ENCODE assay signal across 1 cellular context in the genomic region with DNA sequence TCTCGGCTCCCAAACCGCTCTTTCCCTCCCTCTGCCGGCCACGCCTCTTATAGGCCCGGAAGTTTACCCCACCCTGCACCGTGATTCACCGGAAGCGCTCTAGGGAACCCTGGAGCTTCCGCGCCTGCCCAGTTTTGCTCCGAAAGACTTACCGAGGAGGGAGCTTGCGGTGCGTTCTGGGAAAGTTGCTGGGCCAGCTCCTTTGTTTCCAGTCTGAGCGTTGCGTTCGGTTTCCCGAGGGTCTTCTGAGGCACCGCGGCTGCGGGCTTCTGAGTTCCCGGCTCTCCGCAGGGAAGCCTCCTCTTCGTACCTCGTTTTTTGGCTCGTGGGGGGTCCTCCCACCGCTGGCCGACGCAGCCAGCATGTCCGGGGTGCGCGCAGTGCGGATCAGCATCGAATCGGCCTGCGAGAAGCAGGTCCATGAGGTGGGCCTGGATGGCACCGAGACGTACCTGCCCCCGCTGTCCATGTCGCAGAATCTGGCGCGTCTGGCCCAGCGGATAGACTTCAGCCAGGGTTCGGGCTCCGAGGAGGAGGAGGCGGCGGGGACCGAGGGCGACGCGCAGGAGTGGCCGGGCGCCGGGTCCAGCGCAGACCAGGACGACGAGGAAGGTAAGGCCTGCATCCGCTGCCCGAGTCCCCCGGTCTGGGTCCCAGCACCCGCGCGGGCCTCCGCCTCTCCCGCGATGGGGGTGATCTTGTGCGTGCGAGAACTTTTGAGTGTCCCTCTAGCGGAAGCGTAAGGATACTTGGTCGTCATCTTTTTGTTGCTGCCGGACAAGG.
TF ChIP-seq lines count a peak whose summit lies in the region.

A gene with protein sequence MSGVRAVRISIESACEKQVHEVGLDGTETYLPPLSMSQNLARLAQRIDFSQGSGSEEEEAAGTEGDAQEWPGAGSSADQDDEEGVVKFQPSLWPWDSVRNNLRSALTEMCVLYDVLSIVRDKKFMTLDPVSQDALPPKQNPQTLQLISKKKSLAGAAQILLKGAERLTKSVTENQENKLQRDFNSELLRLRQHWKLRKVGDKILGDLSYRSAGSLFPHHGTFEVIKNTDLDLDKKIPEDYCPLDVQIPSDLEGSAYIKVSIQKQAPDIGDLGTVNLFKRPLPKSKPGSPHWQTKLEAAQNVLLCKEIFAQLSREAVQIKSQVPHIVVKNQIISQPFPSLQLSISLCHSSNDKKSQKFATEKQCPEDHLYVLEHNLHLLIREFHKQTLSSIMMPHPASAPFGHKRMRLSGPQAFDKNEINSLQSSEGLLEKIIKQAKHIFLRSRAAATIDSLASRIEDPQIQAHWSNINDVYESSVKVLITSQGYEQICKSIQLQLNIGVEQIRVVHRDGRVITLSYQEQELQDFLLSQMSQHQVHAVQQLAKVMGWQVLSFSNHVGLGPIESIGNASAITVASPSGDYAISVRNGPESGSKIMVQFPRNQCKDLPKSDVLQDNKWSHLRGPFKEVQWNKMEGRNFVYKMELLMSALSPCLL (plus strand): TSS at position 131 of the 783 bp plus-strand sequence. CDS start 232 bp downstream, at position 363.

TF ChIP-seq in K562, 482 proteins besides CTCF, POLR2A, EP300 and RAD21 (continued from another document and continues in another):
- TF ChIP-seq MYC (IDR thresholded peaks at IDR 0.05; ENCODE audit: low read depth, low read length) = peak; percentile 66
- peak; percentile 47 for TF ChIP-seq MYC (CRISPR knock-in tag; IDR thresholded peaks at IDR 0.05; ENCODE audit: borderline replicate concordance, low read depth)
- TF ChIP-seq, protein P1, sequence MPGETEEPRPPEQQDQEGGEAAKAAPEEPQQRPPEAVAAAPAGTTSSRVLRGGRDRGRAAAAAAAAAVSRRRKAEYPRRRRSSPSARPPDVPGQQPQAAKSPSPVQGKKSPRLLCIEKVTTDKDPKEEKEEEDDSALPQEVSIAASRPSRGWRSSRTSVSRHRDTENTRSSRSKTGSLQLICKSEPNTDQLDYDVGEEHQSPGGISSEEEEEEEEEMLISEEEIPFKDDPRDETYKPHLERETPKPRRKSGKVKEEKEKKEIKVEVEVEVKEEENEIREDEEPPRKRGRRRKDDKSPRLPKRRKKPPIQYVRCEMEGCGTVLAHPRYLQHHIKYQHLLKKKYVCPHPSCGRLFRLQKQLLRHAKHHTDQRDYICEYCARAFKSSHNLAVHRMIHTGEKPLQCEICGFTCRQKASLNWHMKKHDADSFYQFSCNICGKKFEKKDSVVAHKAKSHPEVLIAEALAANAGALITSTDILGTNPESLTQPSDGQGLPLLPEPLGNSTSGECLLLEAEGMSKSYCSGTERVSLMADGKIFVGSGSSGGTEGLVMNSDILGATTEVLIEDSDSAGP (CRISPR knock-in tag; IDR thresholded peaks at IDR 0.05) = no peak
- TF ChIP-seq BCOR (IDR thresholded peaks at IDR 0.05) = no peak
- no peak for TF ChIP-seq TOE1 (IDR thresholded peaks at IDR 0.05; ENCODE audit: borderline replicate concordance)
- TF ChIP-seq TOE1 (CRISPR knock-in tag; IDR thresholded peaks at IDR 0.05; ENCODE audit: borderline replicate concordance, low read depth) = 0 out of 2 replicates have a peak, but pooled peaks have one; percentile 16
- TF ChIP-seq SREBF1 (IDR thresholded peaks at IDR 0.05; ENCODE audit: borderline replicate concordance, low read depth, low read length) = no peak
- TF ChIP-seq BCL6 (CRISPR knock-in tag; IDR thresholded peaks at IDR 0.05) = no peak
- TF ChIP-seq, protein P2, sequence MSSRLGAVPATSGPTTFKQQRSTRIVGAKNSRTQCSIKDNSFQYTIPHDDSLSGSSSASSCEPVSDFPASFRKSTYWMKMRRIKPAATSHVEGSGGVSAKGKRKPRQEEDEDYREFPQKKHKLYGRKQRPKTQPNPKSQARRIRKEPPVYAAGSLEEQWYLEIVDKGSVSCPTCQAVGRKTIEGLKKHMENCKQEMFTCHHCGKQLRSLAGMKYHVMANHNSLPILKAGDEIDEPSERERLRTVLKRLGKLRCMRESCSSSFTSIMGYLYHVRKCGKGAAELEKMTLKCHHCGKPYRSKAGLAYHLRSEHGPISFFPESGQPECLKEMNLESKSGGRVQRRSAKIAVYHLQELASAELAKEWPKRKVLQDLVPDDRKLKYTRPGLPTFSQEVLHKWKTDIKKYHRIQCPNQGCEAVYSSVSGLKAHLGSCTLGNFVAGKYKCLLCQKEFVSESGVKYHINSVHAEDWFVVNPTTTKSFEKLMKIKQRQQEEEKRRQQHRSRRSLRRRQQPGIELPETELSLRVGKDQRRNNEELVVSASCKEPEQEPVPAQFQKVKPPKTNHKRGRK (tag; IDR thresholded peaks at IDR 0.05) = no peak
- no peak for TF ChIP-seq AFF1 (IDR thresholded peaks at IDR 0.05; ENCODE audit: low read depth in 1 of 2, partially characterized antibody in 2 of 2)
- no peak for TF ChIP-seq ZNF717 (CRISPR knock-in tag; IDR thresholded peaks at IDR 0.05)
- no peak for TF ChIP-seq ZNF445 (CRISPR knock-in tag; IDR thresholded peaks at IDR 0.05; ENCODE audit: low read depth)
- TF ChIP-seq, protein P3, sequence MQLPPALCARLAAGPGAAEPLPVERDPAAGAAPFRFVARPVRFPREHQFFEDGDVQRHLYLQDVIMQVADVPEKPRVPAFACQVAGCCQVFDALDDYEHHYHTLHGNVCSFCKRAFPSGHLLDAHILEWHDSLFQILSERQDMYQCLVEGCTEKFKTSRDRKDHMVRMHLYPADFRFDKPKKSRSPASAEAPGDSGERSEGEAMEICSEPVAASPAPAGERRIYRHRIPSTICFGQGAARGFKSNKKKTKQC (CRISPR knock-in tag; IDR thresholded peaks at IDR 0.05) = peak; percentile 91; the same call in 1 of the 2 replicates
- TF ChIP-seq FOXJ3 (CRISPR knock-in tag; IDR thresholded peaks at IDR 0.05) = no peak
- no peak; the same call in 1 of the 2 replicates for TF ChIP-seq STAT6 (CRISPR knock-in tag; IDR thresholded peaks at IDR 0.05)
- TF ChIP-seq ZNF764 (CRISPR knock-in tag; IDR thresholded peaks at IDR 0.05; ENCODE audit: low read depth) = no peak
- TF ChIP-seq ZBTB9 (CRISPR knock-in tag; IDR thresholded peaks at IDR 0.05) = peak; percentile 72
- TF ChIP-seq LCOR (CRISPR knock-in tag; IDR thresholded peaks at IDR 0.05) = peak; percentile 46
- TF ChIP-seq ETV5 (CRISPR knock-in tag; IDR thresholded peaks at IDR 0.05; ENCODE audit: low read depth) = peak; percentile 56; the same call in 1 of the 2 replicates
- TF ChIP-seq OTX1 (CRISPR knock-in tag; IDR thresholded peaks at IDR 0.05) = no peak
- TF ChIP-seq CBFA2T3 (IDR thresholded peaks at IDR 0.05) = no peak
- no peak for TF ChIP-seq HMG20B (CRISPR knock-in tag; IDR thresholded peaks at IDR 0.05)
- TF ChIP-seq ZNF165 (CRISPR knock-in tag; IDR thresholded peaks at IDR 0.05; ENCODE audit: borderline replicate concordance) = no peak
- 0 out of 4 replicates have a peak, but pooled peaks of 1 of the 2 experiments have one; percentile 12 for TF ChIP-seq TBL1XR1 (IDR thresholded peaks at IDR 0.05; ENCODE audit: low read length in 2 of 2)
- no peak for TF ChIP-seq PKNOX1 (IDR thresholded peaks at IDR 0.05)
- TF ChIP-seq KLF16 (IDR thresholded peaks at IDR 0.05) = no peak
- no peak for TF ChIP-seq STAT5A (IDR thresholded peaks at IDR 0.05; ENCODE audit: borderline replicate concordance, low read length)
- TF ChIP-seq PCBP1 (IDR thresholded peaks at IDR 0.05; ENCODE audit: low read depth, low read length, poor library complexity, severe bottlenecking) = no peak
- peak; percentile 67; the same call in 1 of the 2 replicates for TF ChIP-seq ETV1 (tag; conservative IDR thresholded peaks at IDR 0.05; ENCODE audit: low read depth)
- TF ChIP-seq DNMT1 (IDR thresholded peaks at IDR 0.05) = no peak
- TF ChIP-seq KDM4B (IDR thresholded peaks at IDR 0.05; ENCODE audit: borderline replicate concordance in 2 of 2, low read depth in 1 of 2) = no peak; a peak in 1 of 4 replicates
- TF ChIP-seq FOXA3 (CRISPR knock-in tag; conservative IDR thresholded peaks at IDR 0.05 in 1 of 2, IDR thresholded peaks at IDR 0.05 in 1 of 2) = no peak; a peak in 1 of 4 replicates
- no peak for TF ChIP-seq ZKSCAN1 (IDR thresholded peaks at IDR 0.05; ENCODE audit: low read depth, low read length)
- TF ChIP-seq, protein P4, sequence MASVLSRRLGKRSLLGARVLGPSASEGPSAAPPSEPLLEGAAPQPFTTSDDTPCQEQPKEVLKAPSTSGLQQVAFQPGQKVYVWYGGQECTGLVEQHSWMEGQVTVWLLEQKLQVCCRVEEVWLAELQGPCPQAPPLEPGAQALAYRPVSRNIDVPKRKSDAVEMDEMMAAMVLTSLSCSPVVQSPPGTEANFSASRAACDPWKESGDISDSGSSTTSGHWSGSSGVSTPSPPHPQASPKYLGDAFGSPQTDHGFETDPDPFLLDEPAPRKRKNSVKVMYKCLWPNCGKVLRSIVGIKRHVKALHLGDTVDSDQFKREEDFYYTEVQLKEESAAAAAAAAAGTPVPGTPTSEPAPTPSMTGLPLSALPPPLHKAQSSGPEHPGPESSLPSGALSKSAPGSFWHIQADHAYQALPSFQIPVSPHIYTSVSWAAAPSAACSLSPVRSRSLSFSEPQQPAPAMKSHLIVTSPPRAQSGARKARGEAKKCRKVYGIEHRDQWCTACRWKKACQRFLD (CRISPR knock-in tag; IDR thresholded peaks at IDR 0.05) = no peak
